In genomic region chr4:156972370-156972980, GRCh38 we compare ENCODE assay signal across 8 cellular contexts. TPM values are rescaled to one million over a fixed set of nuclear protein-coding genes. Genes with fewer than 3 reads are reported as not detected.
DNase-seq lines count a peak whose midpoint lies in the region; ATAC-seq and TF ChIP-seq lines count a peak whose summit lies in the region.

No MANE protein-coding gene starts in this region.

- H3K23ac ChIP-seq in H9 (ENCODE audit: insufficient read length, low read depth, low read length): no peak overlapping the region

- no peak for TF ChIP-seq CTCF in H9 (conservative IDR thresholded peaks at IDR 0.05)
- TF ChIP-seq CTCF in WTC11 (IDR thresholded peaks at IDR 0.05): no peak
- TF ChIP-seq CTCF in sigmoid colon (IDR thresholded peaks at IDR 0.05): no peak

- H3K4me1 Mint-ChIP-seq in H9: peaks cover 26 to 32% of the 10 kb centered on the region in 2 experiments
- peaks cover 33% of the 10 kb centered on the region for H3K4me1 Mint-ChIP-seq in WTC11
- peaks cover 0 to 3% of the 10 kb centered on the region in 2 donors for H3K4me1 Mint-ChIP-seq in effector memory CD8-positive, alpha-beta T cell (ENCODE audit: low read depth in 2 of 2)

- TF ChIP-seq EP300 in sigmoid colon (IDR thresholded peaks at IDR 0.05): no peak

- H3K27me3 Mint-ChIP-seq in H9 (ENCODE audit: low read depth): peaks cover 27% of the 10 kb centered on the region
- peaks cover 22% of the 10 kb centered on the region for H3K27me3 Mint-ChIP-seq in WTC11 (ENCODE audit: low read depth)
- H3K27me3 Mint-ChIP-seq in effector memory CD8-positive, alpha-beta T cell: peaks cover 19 to 26% of the 10 kb centered on the region in 2 donors

- CTCF ChIA-PET in WTC11 (lab: Charles Lee): interaction anchor here (0.6 to 1.8 kb wide), 5 partner anchors 73 to 498 kb away, joined by 3 to 5 read pairs (median 4); no protein-coding TSS in a partner anchor

- H3K4me2 ChIP-seq in H9 (ENCODE audit: insufficient read depth, insufficient read length, low read length) (peak overlapping the region; percentile 78), Karpas-422 (ENCODE audit: low read depth, low read length, poor library complexity, severe bottlenecking) (no peak overlapping the region)

- WGBS in H9 (ENCODE audit: extremely low coverage, insufficient read length, low lambda C conversion rate): no CpG with 5 or more reads among the region's 8 CpGs
- WGBS in sigmoid colon, 2 donors: 12 to 23% methylated on average over 8 of the region's 8 CpGs

- no peak overlapping the region for H4K5ac ChIP-seq in H9 (ENCODE audit: insufficient read length, low read depth, low read length)

- H3K9me3 ChIP-seq in H9 (ENCODE audit: control insufficient read depth, low read depth, low read length) (no peaks in the 10 kb centered on the region), sigmoid colon (no peaks in the 10 kb centered on the region), Karpas-422 (ENCODE audit: low read length) (no peaks in the 10 kb centered on the region)

- no peak overlapping the region for H3K27ac Mint-ChIP-seq in H9
- H3K27ac Mint-ChIP-seq in WTC11: no peak overlapping the region
- no peak overlapping the region for H3K27ac Mint-ChIP-seq in effector memory CD8-positive, alpha-beta T cell

- H3K79me1 ChIP-seq in H9 (ENCODE audit: insufficient read depth, low read depth, low read length, poor library complexity, severe bottlenecking): no peaks in the 10 kb centered on the region

- intact Hi-C loops in sigmoid colon (cut with DNase I): loop anchor here (5.0 to 10.0 kb wide), 2 partner anchors 375 to 1192 kb away; no protein-coding TSS in a partner anchor

- no peak overlapping the region for H3T11ph ChIP-seq in H9 (ENCODE audit: low read length)

- H3K79me2 ChIP-seq in H9 (ENCODE audit: insufficient read depth, low read length): no peaks in the 10 kb centered on the region
- H3K79me2 ChIP-seq in Karpas-422 (ENCODE audit: low read length): no peaks in the 10 kb centered on the region

- no peak overlapping the region for H4K8ac ChIP-seq in H9 (replicated peaks; ENCODE audit: insufficient read length, low read depth, low read length)

- H2AFZ ChIP-seq in H9 (ENCODE audit: low read length) (peak overlapping the region; percentile 6), Karpas-422 (ENCODE audit: low read length) (no peak overlapping the region)

- H3K27ac ChIP-seq in H9 (ENCODE audit: insufficient read length, low read depth, low read length): no peak overlapping the region
- H3K27ac ChIP-seq in sigmoid colon: peak overlapping the region; percentile 90 to 94 (median 92)
- H3K27ac ChIP-seq in Karpas-422 (ENCODE audit: low read length): no peak overlapping the region

- 0 out of 2 replicates have a peak, but pooled peaks cover 5% of the 10 kb centered on the region for H3K9me2 ChIP-seq in Karpas-422 (replicated peaks; ENCODE audit: insufficient read depth, low read length)

- 0 out of 2 replicates have a peak, but pooled peaks cover 4% of the 10 kb centered on the region for H3K4me1 ChIP-seq in H9 (ENCODE audit: insufficient read depth, low read length)
- peaks cover 0 to 32% (median 27%) of the 10 kb centered on the region in 4 donors for H3K4me1 ChIP-seq in sigmoid colon
- no peaks in the 10 kb centered on the region for H3K4me1 ChIP-seq in Karpas-422 (ENCODE audit: low read length)

- H3K14ac ChIP-seq in H9 (ENCODE audit: insufficient read depth, low read length): no peak overlapping the region

- POLR2A ChIA-PET in WTC11 (lab: Charles Lee): no interaction called here

- ATAC-seq in WTC11 (no peak), HG02973 (IDR thresholded peaks at IDR 0.05; ENCODE audit: unreplicated experiment) (no peak)
- no peak for ATAC-seq in effector memory CD8-positive, alpha-beta T cell (replicated peaks)

- no peak overlapping the region for H2BK5ac ChIP-seq in H9 (ENCODE audit: insufficient read length, low read length)

- no peak overlapping the region for H2BK20ac ChIP-seq in H9 (ENCODE audit: low read depth, low read length, poor library complexity, severe bottlenecking)

- H3K18ac ChIP-seq in H9 (ENCODE audit: insufficient read length, low read depth, low read length): no peak overlapping the region

- no peak overlapping the region for H3K56ac ChIP-seq in H9 (ENCODE audit: insufficient read length, low read depth, low read length)

- H3K9ac ChIP-seq in H9 (ENCODE audit: extremely low read depth, insufficient read length, low read length) (no peak overlapping the region), Karpas-422 (ENCODE audit: low read length) (no peak overlapping the region)

- no peaks in the 10 kb centered on the region for H3K9me3 Mint-ChIP-seq in H9
- H3K9me3 Mint-ChIP-seq in WTC11: no peaks in the 10 kb centered on the region
- H3K9me3 Mint-ChIP-seq in effector memory CD8-positive, alpha-beta T cell: peaks cover 4 to 19% of the 10 kb centered on the region in 2 donors

- no peak overlapping the region for H4K91ac ChIP-seq in H9 (ENCODE audit: insufficient read length, low read depth, low read length)

- peak overlapping the region; percentile 64 to 74 for H3K4me3 Mint-ChIP-seq in H9
- peak overlapping the region; percentile 70 for H3K4me3 Mint-ChIP-seq in WTC11
- H3K4me3 Mint-ChIP-seq in effector memory CD8-positive, alpha-beta T cell: no peak overlapping the region

- no peak overlapping the region for H2AK5ac ChIP-seq in H9 (ENCODE audit: insufficient read length, low read length)

- peaks cover 14% of the 10 kb centered on the region for H3K23me2 ChIP-seq in H9 (ENCODE audit: insufficient read length, low read depth, low read length, poor library complexity, severe bottlenecking)

- no peak overlapping the region for H2BK15ac ChIP-seq in H9 (ENCODE audit: low read depth, low read length)

- H2BK120ac ChIP-seq in H9 (ENCODE audit: low read depth, low read length, poor library complexity, severe bottlenecking): no peak overlapping the region

- H2BK12ac ChIP-seq in H9 (ENCODE audit: insufficient read length, low read depth, low read length): no peak overlapping the region

- no peak for TF ChIP-seq POLR2A in sigmoid colon (IDR thresholded peaks at IDR 0.05)

- H4K20me1 ChIP-seq in H9 (ENCODE audit: control insufficient read depth, insufficient read depth, insufficient read length) (no peaks in the 10 kb centered on the region), Karpas-422 (ENCODE audit: insufficient read depth, low read depth, low read length) (no peaks in the 10 kb centered on the region)

- H3K27me3 ChIP-seq in H9 (ENCODE audit: insufficient read depth, low read length) (peaks cover 2% of the 10 kb centered on the region; the same call in 1 of the 2 replicates), sigmoid colon (no peaks in the 10 kb centered on the region), Karpas-422 (ENCODE audit: low read length) (no peaks in the 10 kb centered on the region)

- H3K4me3 ChIP-seq in iPS-11a (ENCODE audit: low read depth, low read length) (peak overlapping the region; percentile 54), sigmoid colon (peak overlapping the region; percentile 58 to 90 (median 87)), Karpas-422 (ENCODE audit: low read length) (no peak overlapping the region)

- no peak overlapping the region for H3K4ac ChIP-seq in H9 (ENCODE audit: low read depth, low read length)

- DNase-seq in H9: no peak
- DNase-seq in WTC11 (ENCODE audit: low spot score): no peak
- DNase-seq in sigmoid colon: no peak
- no peak for DNase-seq in effector memory CD8-positive, alpha-beta T cell
- no peak for DNase-seq in stimulated activated CD4-positive, alpha-beta T cell treated with anti-CD3 and anti-CD28 coated beads, Interleukin-1b, Interleukin-23, amount 100 ng/mL, for 48 hours
- no peak for DNase-seq in Karpas-422

- H3K36me3 Mint-ChIP-seq in H9 (ENCODE audit: insufficient read depth in 1 of 3, low read depth in 3 of 3) (no peaks in the 10 kb centered on the region), WTC11 (no peaks in the 10 kb centered on the region)
- H3K36me3 Mint-ChIP-seq in effector memory CD8-positive, alpha-beta T cell (ENCODE audit: insufficient read depth): no peaks in the 10 kb centered on the region

- H3K36me3 ChIP-seq in sigmoid colon (no peaks in the 10 kb centered on the region), Karpas-422 (ENCODE audit: insufficient read depth, low read length) (no peaks in the 10 kb centered on the region)

TF ChIP-seq in WTC11, 78 proteins besides CTCF, POLR2A, EP300 and RAD21 (continues in another document):
- TF ChIP-seq GRHL2 (CRISPR knock-in tag; IDR thresholded peaks at IDR 0.05; ENCODE audit: insufficient replicate concordance, severe bottlenecking) (no peak), ELF4 (CRISPR knock-in tag; IDR thresholded peaks at IDR 0.05; ENCODE audit: low read depth) (no peak), PRDM15 (CRISPR knock-in tag; IDR thresholded peaks at IDR 0.05) (no peak), MAX (CRISPR knock-in tag; IDR thresholded peaks at IDR 0.05) (no peak)

RNA-seq across cellular contexts. Expression of gene PDGFC, which starts 0.9 kb away (rescaled TPM):
- total RNA-seq in H9 (2021) (3.9 and 4.5 TPM in 2 replicates), WTC11 (2021) (3.1 to 5.3 TPM (median 3.5 TPM) in 3 replicates), sigmoid colon (10 to 100 TPM; 21.9 to 44.4 (median 32.0) TPM)
- 1 to 10 TPM; 3.0 to 3.3 (median 3.2) TPM for polyA plus RNA-seq in sigmoid colon
- not detected in 2 replicates for total RNA-seq in Karpas-422 (2014; rRNA removed; shearing (Covaris generic); ENCODE audit: low replicate concordance)

Comparison
In these comparisons a context has a peak if more than half of its experiments do, and no peak if none do; other contexts are left out.
1. H3K27ac ChIP-seq: peak in sigmoid colon (4 of 4); none in H9 (single experiment) and Karpas-422 (single experiment).
2. H3K4me3 Mint-ChIP-seq: peak in H9 (2 of 2) and WTC11 (single experiment); none in effector memory CD8-positive, alpha-beta T cell (0 of 2).